18 cellular contexts compared by ENCODE assay signal in the genomic region with DNA sequence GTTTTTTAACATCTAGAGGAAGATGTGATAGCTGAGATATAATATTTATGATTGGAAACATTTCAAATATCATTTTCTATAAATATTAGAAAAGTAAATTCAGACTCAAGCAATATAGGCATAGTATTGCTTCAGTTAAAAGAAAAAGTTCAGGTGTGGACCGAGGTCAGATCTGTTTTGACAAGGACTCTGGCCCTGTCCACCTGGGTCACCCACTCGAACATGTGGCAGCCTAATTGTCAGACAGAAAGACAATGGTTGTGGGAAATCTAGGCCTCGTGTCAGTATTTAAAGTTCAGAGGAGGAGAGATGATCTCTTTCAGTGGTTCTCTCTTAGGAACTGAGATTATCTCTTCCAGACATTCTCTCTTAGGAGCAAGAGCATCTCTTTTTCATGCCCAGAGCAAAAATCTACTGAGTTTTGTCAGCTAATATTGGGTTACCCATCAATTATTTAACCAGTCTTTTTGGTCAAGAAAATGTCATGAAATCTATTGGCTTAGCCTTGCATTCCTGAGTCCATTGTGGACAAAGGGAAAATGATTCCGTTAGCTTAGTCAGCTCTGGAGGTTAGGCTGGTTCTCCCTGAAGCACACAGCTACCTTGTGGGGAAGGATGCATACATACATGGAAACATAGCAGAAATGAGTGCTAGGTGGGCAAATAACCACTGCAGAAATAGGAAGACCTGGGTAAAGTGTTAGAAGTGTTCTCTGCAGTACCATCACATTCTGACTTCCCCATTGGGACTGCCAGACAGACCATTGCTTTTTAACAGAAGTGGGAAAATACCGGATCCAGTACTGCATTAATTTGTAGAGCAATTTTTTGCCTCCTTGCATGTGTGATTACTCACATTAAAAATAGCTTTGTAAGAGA.
DNase-seq lines count a peak whose midpoint lies in the region; ATAC-seq lines count a peak whose summit lies in the region.
"Had no signal": no experiment of that assay in that cellular context is flagged by ENCODE, and none has a peak within 500 bp of the region (broad histone marks: within the 10 kb centered on the region; RNA-seq: fewer than 3 reads in every experiment).

No MANE protein-coding gene starts in this region.

- H3K27ac Mint-ChIP-seq in activated T-helper 17 cell treated with anti-CD3 and anti-CD28 coated beads, Interleukin-2, amount 50 U/mL, for 72 hours = no peak overlapping the region
- H3K27ac Mint-ChIP-seq: activated B cell treated with CpG ODN at 0.5 μM for 24 hours; activated CD8-positive, alpha-beta memory T cell treated with anti-CD3 and anti-CD28 coated beads, Interleukin-2, amount 10 ng/mL, durations not matched to agents 7 days and 5 days; activated naive CD4-positive, alpha-beta T cell treated with anti-CD3 and anti-CD28 coated beads, Interleukin-2, amount 10 ng/mL, durations not matched to agents 7 days and 5 days; CD8-positive, alpha-beta T cell had no signal

- H3K9me3 Mint-ChIP-seq in activated T-helper 17 cell treated with anti-CD3 and anti-CD28 coated beads, Interleukin-2, amount 50 U/mL, for 72 hours = peaks cover under 1% of the 10 kb centered on the region
- H3K9me3 Mint-ChIP-seq: activated B cell treated with CpG ODN at 0.5 μM for 24 hours had no signal

- peaks cover 3% of the 10 kb centered on the region for H3K4me1 Mint-ChIP-seq in activated T-helper 17 cell treated with anti-CD3 and anti-CD28 coated beads, Interleukin-2, amount 50 U/mL, for 72 hours
- H3K4me1 Mint-ChIP-seq: activated B cell treated with CpG ODN at 0.5 μM for 24 hours; activated CD8-positive, alpha-beta memory T cell treated with anti-CD3 and anti-CD28 coated beads, Interleukin-2, amount 10 ng/mL, durations not matched to agents 7 days and 5 days had no signal

- DNase-seq in ACHN = peak; percentile 44
- DNase-seq in activated T-cell treated with anti-CD3 and anti-CD28 coated beads, Interleukin-2, amount 50 U/mL, for 1 hour = no peak
- DNase-seq in NCI-H128 (lab: John Stamatoyannopoulos, UW; ENCODE audit: unreplicated experiment) = no peak
- no peak for DNase-seq in nucleus accumbens (lab: John Stamatoyannopoulos, UW)
- DNase-seq: activated B cell treated with CpG ODN at 0.5 μM for 24 hours; activated CD8-positive, alpha-beta memory T cell treated with anti-CD3 and anti-CD28 coated beads, Interleukin-2, amount 10 ng/mL, durations not matched to agents 7 days and 5 days; activated naive CD4-positive, alpha-beta T cell treated with anti-CD3 and anti-CD28 coated beads, Interleukin-2, amount 10 ng/mL, durations not matched to agents 7 days and 5 days; caudate nucleus; CD8-positive, alpha-beta T cell; KBM-7; NCI-H524 treated with DMSO at 0.1 percent for 48 hours; PC-9; stimulated activated CD4-positive, alpha-beta T cell treated with anti-CD3 and anti-CD28 coated beads, Interleukin-15, amount 100 ng/mL, for 24 hours; SW 1271 had no signal

- no peaks in the 10 kb centered on the region for H3K36me3 Mint-ChIP-seq in activated T-helper 17 cell treated with anti-CD3 and anti-CD28 coated beads, Interleukin-2, amount 50 U/mL, for 72 hours (ENCODE audit: low read depth)
- H3K36me3 Mint-ChIP-seq: activated CD8-positive, alpha-beta memory T cell treated with anti-CD3 and anti-CD28 coated beads, Interleukin-2, amount 10 ng/mL, durations not matched to agents 7 days and 5 days; activated naive CD4-positive, alpha-beta T cell treated with anti-CD3 and anti-CD28 coated beads, Interleukin-2, amount 10 ng/mL, durations not matched to agents 7 days and 5 days; CD8-positive, alpha-beta T cell had no signal

- H3K4me3 Mint-ChIP-seq in activated T-helper 17 cell treated with anti-CD3 and anti-CD28 coated beads, Interleukin-2, amount 50 U/mL, for 72 hours = no peak overlapping the region
- H3K4me3 Mint-ChIP-seq: activated B cell treated with CpG ODN at 0.5 μM for 24 hours; activated CD8-positive, alpha-beta memory T cell treated with anti-CD3 and anti-CD28 coated beads, Interleukin-2, amount 10 ng/mL, durations not matched to agents 7 days and 5 days; activated naive CD4-positive, alpha-beta T cell treated with anti-CD3 and anti-CD28 coated beads, Interleukin-2, amount 10 ng/mL, durations not matched to agents 7 days and 5 days; CD8-positive, alpha-beta T cell had no signal

- in situ Hi-C loops in ACHN (cut with HindIII; ENCODE audit: low pct_ligation_motif_present, low pct_unique_long_range_greater_than_20kb, low sequenced_read_pairs) = no loop called here

- H3K27me3 Mint-ChIP-seq in activated T-helper 17 cell treated with anti-CD3 and anti-CD28 coated beads, Interleukin-2, amount 50 U/mL, for 72 hours = no peaks in the 10 kb centered on the region
- H3K27me3 Mint-ChIP-seq: activated B cell treated with CpG ODN at 0.5 μM for 24 hours; activated CD8-positive, alpha-beta memory T cell treated with anti-CD3 and anti-CD28 coated beads, Interleukin-2, amount 10 ng/mL, durations not matched to agents 7 days and 5 days; activated naive CD4-positive, alpha-beta T cell treated with anti-CD3 and anti-CD28 coated beads, Interleukin-2, amount 10 ng/mL, durations not matched to agents 7 days and 5 days had no signal

- peak; percentile 42 for ATAC-seq in GM19397 (IDR thresholded peaks at IDR 0.05; ENCODE audit: unreplicated experiment)
- ATAC-seq in HG02798 (IDR thresholded peaks at IDR 0.05; ENCODE audit: poor library complexity, unreplicated experiment) = peak; percentile 36
- ATAC-seq in HG03520 (IDR thresholded peaks at IDR 0.05; ENCODE audit: unreplicated experiment) = peak; percentile 18
- no peak for ATAC-seq in activated T-helper 17 cell treated with anti-CD3 and anti-CD28 coated beads, Interleukin-2, amount 50 U/mL, for 72 hours (replicated peaks)
- ATAC-seq: activated CD8-positive, alpha-beta memory T cell treated with anti-CD3 and anti-CD28 coated beads, Interleukin-2, amount 10 ng/mL, durations not matched to agents 7 days and 5 days; CD8-positive, alpha-beta T cell had no signal
